Comparison of ENCODE assay signal across 9 cellular contexts in the genomic region with DNA sequence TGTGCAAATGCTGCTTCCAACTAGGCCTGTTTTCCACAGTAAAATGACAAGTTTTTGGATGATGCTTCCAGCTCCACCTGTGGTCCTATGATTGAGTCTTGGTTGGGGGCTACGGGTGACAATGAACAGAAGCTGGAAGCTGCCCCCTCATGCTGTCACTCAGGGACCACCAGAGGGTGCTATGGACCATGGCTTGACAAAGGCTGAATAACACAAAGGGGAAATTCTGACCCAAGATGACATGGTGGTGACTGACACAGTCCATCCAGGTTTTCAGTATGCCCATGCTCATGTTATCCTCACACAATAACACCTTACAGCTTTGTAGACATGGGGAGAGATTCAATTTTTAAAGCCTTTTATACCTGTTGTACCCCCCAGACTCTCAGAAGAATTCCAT. TPM values are rescaled to one million over a fixed set of nuclear protein-coding genes. Genes with fewer than 3 reads are reported as not detected.
DNase-seq lines count a peak whose midpoint lies in the region; ATAC-seq and TF ChIP-seq lines count a peak whose summit lies in the region.
"Had no signal": no experiment of that assay in that cellular context is flagged by ENCODE, and none has a peak within 500 bp of the region (broad histone marks: within the 10 kb centered on the region; RNA-seq: fewer than 3 reads in every experiment).

No MANE protein-coding gene starts in this region.

- intact Hi-C loops in A673 (cut with micrococcal nuclease; ENCODE audit: unreplicated experiment): loop anchor here (2.0 kb wide), 1 partner anchor 189 kb away; no protein-coding TSS in a partner anchor

- H3K9me3 ChIP-seq in A673 (ENCODE audit: low read depth, low read length, poor library complexity, severe bottlenecking) (no peaks in the 10 kb centered on the region), OCI-LY3 (ENCODE audit: insufficient read depth, low read length) (no peaks in the 10 kb centered on the region)
- H3K9me3 ChIP-seq: Peyer's patch had no signal

- no peak overlapping the region for H2AFZ ChIP-seq in OCI-LY3 (ENCODE audit: low read depth, low read length)

- no TSS peak for BruUV-seq in A673 (replicated peaks; lab: Mats Ljungman, UMichigan)

- TF ChIP-seq CTCF in A673 (conservative IDR thresholded peaks at IDR 0.05; ENCODE audit: low read depth, low read length) (peak; percentile 59), GM12872 (IDR thresholded peaks at IDR 0.05; ENCODE audit: insufficient read depth, low read depth, low read length) (peak; percentile 62), OCI-LY3 (IDR thresholded peaks at IDR 0.05; ENCODE audit: low read depth, low read length) (peak; percentile 57), fibroblast of pulmonary artery (IDR thresholded peaks at IDR 0.05; ENCODE audit: low read length, missing control alignments) (peak; percentile 54)

- no peaks in the 10 kb centered on the region for H4K20me1 ChIP-seq in OCI-LY3 (ENCODE audit: insufficient read depth, low read length)

- no peaks in the 10 kb centered on the region for H3K36me3 ChIP-seq in A673 (ENCODE audit: insufficient read depth, low read length, poor library complexity, severe bottlenecking)
- no peaks in the 10 kb centered on the region for H3K36me3 ChIP-seq in OCI-LY3 (replicated peaks; ENCODE audit: low read depth, low read length)

- POLR2A ChIA-PET in A673 (lab: Charles Lee; ENCODE audit: low non-redundant PET): interaction anchor here (0.8 kb wide), 1 partner anchor 17 kb away, joined by 3 read pairs; no protein-coding TSS in a partner anchor

- peak; percentile 37 for DNase-seq in A673 (ENCODE audit: low spot score)
- peak; percentile 33 for DNase-seq in fibroblast of pulmonary artery (ENCODE audit: low read depth)
- DNase-seq in HK-2 (ENCODE audit: unreplicated experiment): no peak
- DNase-seq in mesenteric fat pad (ENCODE audit: low spot score): no peak

- H3K27me3 ChIP-seq in A673 (replicated peaks; ENCODE audit: insufficient read depth, low read depth, low read length, poor library complexity) (no peaks in the 10 kb centered on the region), OCI-LY3 (ENCODE audit: low read depth, low read length) (no peaks in the 10 kb centered on the region)
- H3K27me3 ChIP-seq: Peyer's patch had no signal

- H3K4me3 ChIP-seq in A673 (ENCODE audit: low read depth, low read length, poor library complexity, severe bottlenecking): no peak overlapping the region
- no peak overlapping the region for H3K4me3 ChIP-seq in OCI-LY3 (ENCODE audit: low read length)
- no peak overlapping the region for H3K4me3 ChIP-seq in fibroblast of pulmonary artery (replicated peaks; ENCODE audit: low read depth, low read length)
- H3K4me3 ChIP-seq: Peyer's patch had no signal

- no peak overlapping the region for H3K9ac ChIP-seq in OCI-LY3 (ENCODE audit: low read length)

- H3K4me2 ChIP-seq in OCI-LY3 (ENCODE audit: low read length): no peak overlapping the region

- H3K79me2 ChIP-seq in OCI-LY3 (ENCODE audit: low read length): no peaks in the 10 kb centered on the region

- CTCF ChIA-PET in A673 (lab: Charles Lee): no interaction called here

- H3K4me1 ChIP-seq in A673 (ENCODE audit: insufficient read depth, low read length, poor library complexity, severe bottlenecking) (peaks cover 21% of the 10 kb centered on the region), OCI-LY3 (ENCODE audit: low read length) (peaks cover under 1% of the 10 kb centered on the region; the same call in 1 of the 2 replicates)
- H3K4me1 ChIP-seq: Peyer's patch had no signal

- H3K27ac ChIP-seq in A673 (ENCODE audit: low read depth, low read length, poor library complexity, severe bottlenecking) (no peak overlapping the region), OCI-LY3 (ENCODE audit: low read length) (no peak overlapping the region)
- H3K27ac ChIP-seq: Peyer's patch had no signal

- ATAC-seq in HG02973 (IDR thresholded peaks at IDR 0.05; ENCODE audit: unreplicated experiment): no peak
- ATAC-seq in HG03521 (IDR thresholded peaks at IDR 0.05; ENCODE audit: unreplicated experiment): no peak

RNA-seq across cellular contexts. Expression of a gene that starts 23.9 kb away (rescaled TPM):
- total RNA-seq in A673 (2021) (29.2 and 32.0 TPM in 2 replicates), mesenteric fat pad (34.2 TPM)

RNA-seq across cellular contexts. Expression of a gene that starts 56.2 kb away (rescaled TPM):
- total RNA-seq in A673 (2021) (not detected in 2 replicates), mesenteric fat pad (not detected)

Comparison
In these comparisons a context has a peak if more than half of its experiments do, and no peak if none do; other contexts are left out.
1. DNase-seq: peak in A673 (single experiment) and fibroblast of pulmonary artery (single experiment); none in HK-2 (single experiment) and mesenteric fat pad (single experiment).
2. Peak in every context shown above with its lines, with median percentiles within 50 percentile points of each other: CTCF ChIP-seq.